In the genomic region with DNA sequence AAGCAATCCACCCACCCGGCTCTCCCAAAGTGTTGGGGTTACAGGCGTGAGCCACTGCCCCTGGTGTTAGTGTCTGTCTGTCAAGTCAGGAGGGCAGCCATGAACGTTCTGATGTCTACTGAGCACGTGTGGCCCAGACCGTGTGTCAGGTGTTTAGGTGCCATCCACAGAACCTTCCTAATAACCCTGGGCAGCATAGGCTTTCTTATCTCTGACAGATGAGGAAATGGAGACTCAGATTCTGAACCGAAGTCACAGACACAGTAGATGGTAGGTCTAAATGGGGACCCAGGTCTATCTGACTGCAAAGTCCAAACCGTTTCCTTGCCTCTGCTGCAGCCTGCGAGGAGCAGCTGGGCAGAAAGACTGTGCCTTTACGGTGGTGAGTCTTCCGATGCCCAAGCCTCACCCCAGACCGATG, we compare ENCODE assay signal across 8 cellular contexts. TPM values are rescaled to one million over a fixed set of nuclear protein-coding genes. Genes with fewer than 3 reads are reported as not detected.
DNase-seq lines count a peak whose midpoint lies in the region; ATAC-seq and TF ChIP-seq lines count a peak whose summit lies in the region.

No MANE protein-coding gene starts in this region.

- no peak for TF ChIP-seq POLR2A in esophagus muscularis mucosa (IDR thresholded peaks at IDR 0.05; ENCODE audit: low read depth)

- H3K4me3 ChIP-seq in PC-9 (0 out of 2 replicates have a peak overlapping the region, but pooled peaks have one; percentile 66), esophagus muscularis mucosa (peak overlapping the region; percentile 77 to 93 (median 85)), skeletal muscle satellite cell (ENCODE audit: low read length) (peak overlapping the region; percentile 81)

- no peaks in the 10 kb centered on the region for H3K9me3 Mint-ChIP-seq in endothelial cell (ENCODE audit: unreplicated experiment)

- H4K20me1 ChIP-seq in PC-9 (ENCODE audit: insufficient read depth): no peaks in the 10 kb centered on the region

- ATAC-seq in GM21737 (IDR thresholded peaks at IDR 0.05; ENCODE audit: unreplicated experiment): peak; percentile 1
- no peak for ATAC-seq in HG03565 (IDR thresholded peaks at IDR 0.05; ENCODE audit: unreplicated experiment)

- BruUV-seq in PC-9 (replicated peaks; lab: Mats Ljungman, UMichigan): no TSS peak

- 0 out of 2 replicates have a peak, but pooled peaks cover 5% of the 10 kb centered on the region for H3K27me3 ChIP-seq in PC-9 (ENCODE audit: insufficient read depth, low read depth)
- no peaks in the 10 kb centered on the region for H3K27me3 ChIP-seq in esophagus muscularis mucosa
- H3K27me3 ChIP-seq in skeletal muscle satellite cell (ENCODE audit: control insufficient read depth, insufficient read depth, low read length): peaks cover 5% of the 10 kb centered on the region

- H3K36me3 ChIP-seq in PC-9 (ENCODE audit: low read depth) (no peaks in the 10 kb centered on the region), esophagus muscularis mucosa (no peaks in the 10 kb centered on the region), skeletal muscle satellite cell (ENCODE audit: insufficient read depth, low read length) (no peaks in the 10 kb centered on the region)

- H3K4me3 Mint-ChIP-seq in endothelial cell (ENCODE audit: unreplicated experiment): no peak overlapping the region

- H3K4me1 ChIP-seq in PC-9 (replicated peaks; ENCODE audit: insufficient read depth) (peaks cover 15% of the 10 kb centered on the region), esophagus muscularis mucosa (peaks cover 38 to 47% (median 42%) of the 10 kb centered on the region in 4 donors), skeletal muscle satellite cell (ENCODE audit: control insufficient read depth, insufficient read depth, low read length) (peaks cover 35% of the 10 kb centered on the region)

- H3K9me3 ChIP-seq in PC-9 (ENCODE audit: insufficient read depth, low read depth): no peaks in the 10 kb centered on the region
- no peaks in the 10 kb centered on the region for H3K9me3 ChIP-seq in esophagus muscularis mucosa
- H3K9me3 ChIP-seq in skeletal muscle satellite cell (replicated peaks; ENCODE audit: low read length): no peaks in the 10 kb centered on the region

- TF ChIP-seq CTCF in PC-9 (conservative IDR thresholded peaks at IDR 0.05) (no peak), esophagus muscularis mucosa (IDR thresholded peaks at IDR 0.05) (no peak), endothelial cell (IDR thresholded peaks at IDR 0.05; ENCODE audit: unreplicated experiment) (no peak)

- peak overlapping the region; percentile 95 for H3K4me2 ChIP-seq in PC-9
- peak overlapping the region; percentile 94 for H3K4me2 ChIP-seq in skeletal muscle satellite cell (ENCODE audit: low read length)

- H3K9me2 ChIP-seq in PC-9 (ENCODE audit: insufficient read depth): no peaks in the 10 kb centered on the region

- H3K9ac ChIP-seq in skeletal muscle satellite cell (ENCODE audit: low read depth, low read length): peak overlapping the region; percentile 62

- no peaks in the 10 kb centered on the region for H3K36me3 Mint-ChIP-seq in endothelial cell (ENCODE audit: low read depth, unreplicated experiment)

- no peaks in the 10 kb centered on the region for H3K79me2 ChIP-seq in PC-9 (ENCODE audit: low read depth)

- peaks cover 3% of the 10 kb centered on the region for H3K27me3 Mint-ChIP-seq in endothelial cell (ENCODE audit: unreplicated experiment)

- intact Hi-C loops in PC-9 (cut with micrococcal nuclease; ENCODE audit: unreplicated experiment) (no loop called here), esophagus muscularis mucosa (cut with DNase I) (loop anchor here (2.0 to 10.0 kb wide), 3 partner anchors 50 to 150 kb away; a partner anchor contains a TSS)

- peak overlapping the region; percentile 77; the same call in 1 of the 2 replicates for H2AFZ ChIP-seq in PC-9

- CTCF ChIA-PET in PC-9 (lab: Charles Lee): no interaction called here

- POLR2A ChIA-PET in PC-9 (lab: Charles Lee; ENCODE audit: unreplicated experiment): no interaction called here

- 55% methylated on average over 8 of the region's 11 CpGs for WGBS in esophagus muscularis mucosa

- no peak overlapping the region for H3K27ac ChIP-seq in PC-9
- peak overlapping the region; percentile 97 to 100 (median 98) for H3K27ac ChIP-seq in esophagus muscularis mucosa (replicated peaks in 1 of 4)

- H3K27ac Mint-ChIP-seq in endothelial cell (ENCODE audit: unreplicated experiment): no peak overlapping the region

- peaks cover 14% of the 10 kb centered on the region; the same call in 1 of the 2 replicates for H3F3A ChIP-seq in PC-9 (ENCODE audit: insufficient read depth, low read depth)

- H3K4me1 Mint-ChIP-seq in endothelial cell (ENCODE audit: unreplicated experiment): peaks cover 11% of the 10 kb centered on the region

- no peak for DNase-seq in PC-9
- DNase-seq in esophagus muscularis mucosa (ENCODE audit: extremely low spot score): no peak
- no peak for DNase-seq in mucosa of gallbladder (ENCODE audit: low spot score)
- DNase-seq in NCI-H82 (lab: John Stamatoyannopoulos, UW): no peak
- no peak for DNase-seq in endothelial cell (ENCODE audit: low spot score)

- TF ChIP-seq EP300 in esophagus muscularis mucosa (IDR thresholded peaks at IDR 0.05): no peak

RNA-seq across cellular contexts. Expression of a gene that starts 0.6 kb away (rescaled TPM):
- total RNA-seq in PC-9 (2021): 1.5 and 3.2 TPM in 2 replicates
- 10 to 100 TPM; 44.4 to 61.1 (median 54.9) TPM for total RNA-seq in esophagus muscularis mucosa
- 10.3 and 13.7 TPM in 2 replicates for total RNA-seq in skeletal muscle satellite cell (2012; rRNA removed)
- 31.2 TPM for total RNA-seq in mucosa of gallbladder
- total RNA-seq in endothelial cell (ENCODE audit: unreplicated experiment): 1.0 TPM
